Comparison of ENCODE assay signal across 18 cellular contexts in the genomic region with DNA sequence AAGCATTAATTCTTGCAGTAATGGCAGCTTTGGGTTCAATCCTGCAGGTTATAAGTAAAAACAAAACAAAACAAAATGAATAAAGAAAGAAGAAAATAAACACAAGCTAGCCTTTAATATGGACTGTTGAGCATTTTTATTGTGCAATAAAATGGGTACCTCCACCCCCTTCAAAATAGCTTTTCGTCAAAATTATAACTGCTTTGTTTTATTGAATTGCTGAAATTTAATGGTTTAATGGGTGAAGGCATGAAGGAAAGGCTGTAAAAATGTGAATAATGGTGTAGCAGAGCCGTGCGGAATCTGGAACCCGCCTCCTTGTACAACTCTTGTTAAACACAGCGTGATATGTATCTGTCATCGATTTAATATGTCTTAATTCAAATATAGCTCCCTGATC. TPM values are rescaled to one million over a fixed set of nuclear protein-coding genes. Genes with fewer than 3 reads are reported as not detected.
"Had no signal": no experiment of that assay in that cellular context is flagged by ENCODE, and none has a peak within 500 bp of the region (broad histone marks: within the 10 kb centered on the region; RNA-seq: fewer than 3 reads in every experiment).

No MANE protein-coding gene starts in this region.

- DNase-seq: activated CD4-positive, alpha-beta T cell treated with anti-CD3 and anti-CD28 coated beads for 1 hour; activated CD4-positive, alpha-beta T cell treated with anti-CD3 and anti-CD28 coated beads, Interleukin-2, amount 50 U/mL, for 4 hours; activated effector memory CD4-positive, alpha-beta T cell treated with anti-CD3 and anti-CD28 coated beads, Interleukin-2, amount 50 U/mL, for 16 hours; activated T-cell treated with anti-CD3 and anti-CD28 coated beads, Interleukin-2, amount 50 U/mL, for 1 hour; aorta; dermis blood vessel endothelial cell; effector memory CD8-positive, alpha-beta T cell; foreskin melanocyte; immature natural killer cell; mesenchymal stem cell; nephron progenitor cell; stimulated activated CD4-positive, alpha-beta T cell treated with anti-CD3 and anti-CD28 coated beads, Interleukin-1b, Interleukin-23, amount 100 ng/mL, for 48 hours; stomach; testis had no signal

- H3K27ac ChIP-seq: breast epithelium, epithelial cell of prostate, stomach, testis had no signal

- H3K4me3 Mint-ChIP-seq: effector memory CD8-positive, alpha-beta T cell; nephron progenitor cell had no signal

- H3K4me3 ChIP-seq: breast epithelium, stomach, testis had no signal

- H3K9me3 Mint-ChIP-seq: effector memory CD8-positive, alpha-beta T cell had no signal

- H3K27ac Mint-ChIP-seq: nephron progenitor cell had no signal

- H3K9me3 ChIP-seq: breast epithelium, testis had no signal

- H3K36me3 ChIP-seq: breast epithelium, stomach had no signal

- ATAC-seq: effector memory CD8-positive, alpha-beta T cell had no signal

RNA-seq across cellular contexts. Expression of a gene that starts 2.2 kb away (rescaled TPM):
- total RNA-seq: aorta, breast epithelium, fibroblast of lung, liver, stomach had no signal
- polyA plus RNA-seq: fibroblast of lung, immature natural killer cell, liver, stomach had no signal

RNA-seq across cellular contexts. Expression of a gene that starts 7.8 kb away (rescaled TPM):
- total RNA-seq: aorta, dermis blood vessel endothelial cell, fibroblast of lung, liver, stomach had no signal
- polyA plus RNA-seq: fibroblast of lung, immature natural killer cell, liver, stomach had no signal
